ENCODE assay signal across 1 cellular context in genomic region chr16:23700093-23700492, GRCh38.
TF ChIP-seq lines count a peak whose summit lies in the region.

No MANE protein-coding gene starts in this region.

TF ChIP-seq in GM23338, 12 proteins besides CTCF, POLR2A, EP300 and RAD21:
- TF ChIP-seq ZNF462 (CRISPR knock-in tag; IDR thresholded peaks at IDR 0.05) (no peak), ETS1 (IDR thresholded peaks at IDR 0.05) (no peak), EZH2phosphoT487 (IDR thresholded peaks at IDR 0.05; ENCODE audit: unreplicated experiment) (no peak), CREB1 (CRISPR knock-in tag; IDR thresholded peaks at IDR 0.05; ENCODE audit: low read depth) (no peak), ZNF114 (CRISPR knock-in tag; IDR thresholded peaks at IDR 0.05) (no peak), EZH2 (IDR thresholded peaks at IDR 0.05; ENCODE audit: low read depth, unreplicated experiment) (no peak), NANOG (IDR thresholded peaks at IDR 0.05; ENCODE audit: borderline replicate concordance) (no peak), REST (IDR thresholded peaks at IDR 0.05; ENCODE audit: unreplicated experiment) (no peak), STAT1 (IDR thresholded peaks at IDR 0.05; ENCODE audit: unreplicated experiment) (no peak), POLR2AphosphoS5 (IDR thresholded peaks at IDR 0.05; ENCODE audit: low read depth) (no peak), ZNF331 (CRISPR knock-in tag; IDR thresholded peaks at IDR 0.05; ENCODE audit: low read depth) (no peak), JUNB (IDR thresholded peaks at IDR 0.05; ENCODE audit: unreplicated experiment) (no peak)
